10 cellular contexts compared by ENCODE assay signal in genomic region chr2:223012291-223012690, GRCh38. TPM values are rescaled to one million over a fixed set of nuclear protein-coding genes. Genes with fewer than 3 reads are reported as not detected.
"Had no signal": no experiment of that assay in that cellular context is flagged by ENCODE, and none has a peak within 500 bp of the region (broad histone marks: within the 10 kb centered on the region; RNA-seq: fewer than 3 reads in every experiment).

No MANE protein-coding gene starts in this region.

- H3K27ac ChIP-seq: GM23248 had no signal

- H3K4me3 ChIP-seq: GM23248, HAP-1 had no signal

- ATAC-seq: HCT116 had no signal

- H2AFZ ChIP-seq: GM23248 had no signal

- H3K36me3 Mint-ChIP-seq: IgD-negative memory B cell had no signal

- H3K36me3 ChIP-seq: HAP-1 had no signal

- H3K4me1 ChIP-seq: HAP-1 had no signal

- H3K4me1 Mint-ChIP-seq: IgD-negative memory B cell had no signal

- H3K4me3 Mint-ChIP-seq: HFFc6, IgD-negative memory B cell had no signal

- H3K27ac Mint-ChIP-seq: HFFc6, IgD-negative memory B cell had no signal

- H3K9ac ChIP-seq: GM23248 had no signal

- DNase-seq: GM23248, GOT3, H7, HFFc6, KBM-7 had no signal

- H3K9me3 ChIP-seq: HAP-1 had no signal

- H3K9me3 Mint-ChIP-seq: HFFc6 had no signal

- FAIRE-seq: HTR-8/SVneo had no signal

RNA-seq across cellular contexts. Expression of gene KCNE4, which starts 39.7 kb away (rescaled TPM):
- total RNA-seq: H7, HT-29 had no signal
- polyA plus RNA-seq: IgD-negative memory B cell had no signal
